ENCODE assay signal across 11 cellular contexts in genomic region chr2:68775272-68775847, GRCh38. TPM values are rescaled to one million over a fixed set of nuclear protein-coding genes. Genes with fewer than 3 reads are reported as not detected.
DNase-seq lines count a peak whose midpoint lies in the region; ATAC-seq, FAIRE-seq and TF ChIP-seq lines count a peak whose summit lies in the region.
"Had no signal": no experiment of that assay in that cellular context is flagged by ENCODE, and none has a peak within 500 bp of the region (broad histone marks: within the 10 kb centered on the region; RNA-seq: fewer than 3 reads in every experiment).

No MANE protein-coding gene starts in this region.

- POLR2A ChIA-PET in WTC11 (lab: Charles Lee) = no interaction called here

- no peak for TF ChIP-seq POLR2A in testis (IDR thresholded peaks at IDR 0.05)

- H3K9me3 ChIP-seq in kidney (ENCODE audit: control insufficient read depth in 1 of 2, low read length in 2 of 2) (no peaks in the 10 kb centered on the region), testis (no peaks in the 10 kb centered on the region)

- peaks cover 66% of the 10 kb centered on the region for H3K36me3 Mint-ChIP-seq in T-helper 1 cell treated with Interleukin-12 subunit alpha and Interleukin-12 subunit beta and Interleukin-4 antibody, amounts not matched to agents 30 μg/mL and 1 μg/mL, for 36 hours (ENCODE audit: low read depth)
- H3K36me3 Mint-ChIP-seq in activated naive CD8-positive, alpha-beta T cell = peaks cover 27% of the 10 kb centered on the region
- H3K36me3 Mint-ChIP-seq in WTC11 = no peaks in the 10 kb centered on the region

- H3K4me3 ChIP-seq in kidney (ENCODE audit: low read length in 2 of 2) (peak overlapping the region; percentile 21 to 52), testis (peak overlapping the region; percentile 51 to 67)

- peaks cover 80% of the 10 kb centered on the region for H3K4me1 Mint-ChIP-seq in T-helper 1 cell treated with Interleukin-12 subunit alpha and Interleukin-12 subunit beta and Interleukin-4 antibody, amounts not matched to agents 30 μg/mL and 1 μg/mL, for 36 hours (ENCODE audit: low read depth)
- H3K4me1 Mint-ChIP-seq in activated naive CD8-positive, alpha-beta T cell (ENCODE audit: low read depth) = peaks cover 88% of the 10 kb centered on the region
- H3K4me1 Mint-ChIP-seq in WTC11 = no peaks in the 10 kb centered on the region; the same call in 1 of the 2 replicates

- FAIRE-seq in kidney (lab: Jason Lieb, UNC) (no peak), RCC 7860 (lab: Jason Lieb, UNC) (no peak)

- peak overlapping the region; percentile 20 to 62 for H3K9ac ChIP-seq in kidney (ENCODE audit: low read length in 2 of 2)

- H3K4me1 ChIP-seq in kidney (ENCODE audit: control insufficient read depth in 1 of 2, insufficient read depth in 1 of 2, low read depth in 1 of 2, low read length in 2 of 2) = peaks cover 5 to 13% of the 10 kb centered on the region in 2 donors
- H3K4me1 ChIP-seq in testis = peaks cover 37% of the 10 kb centered on the region

- DNase-seq in T-helper 1 cell = no peak
- DNase-seq in kidney = no peak
- no peak for DNase-seq in testis
- no peak for DNase-seq in WTC11 (ENCODE audit: low spot score)
- no peak for DNase-seq in RCC 7860 (ENCODE audit: low spot score)
- DNase-seq in AML-193 (lab: John Stamatoyannopoulos, UW) = no peak
- DNase-seq: brain microvascular endothelial cell, T1000 had no signal

- peak overlapping the region; percentile 88 for H3K27ac Mint-ChIP-seq in T-helper 1 cell treated with Interleukin-12 subunit alpha and Interleukin-12 subunit beta and Interleukin-4 antibody, amounts not matched to agents 30 μg/mL and 1 μg/mL, for 36 hours
- H3K27ac Mint-ChIP-seq in activated naive CD8-positive, alpha-beta T cell = peak overlapping the region; percentile 99
- no peak overlapping the region for H3K27ac Mint-ChIP-seq in WTC11

- peak overlapping the region; percentile 81 for H3K4me3 Mint-ChIP-seq in T-helper 1 cell treated with Interleukin-12 subunit alpha and Interleukin-12 subunit beta and Interleukin-4 antibody, amounts not matched to agents 30 μg/mL and 1 μg/mL, for 36 hours
- peak overlapping the region; percentile 88 for H3K4me3 Mint-ChIP-seq in activated naive CD8-positive, alpha-beta T cell
- H3K4me3 Mint-ChIP-seq in WTC11 = no peak overlapping the region

- no peaks in the 10 kb centered on the region for H3K27me3 Mint-ChIP-seq in T-helper 1 cell treated with Interleukin-12 subunit alpha and Interleukin-12 subunit beta and Interleukin-4 antibody, amounts not matched to agents 30 μg/mL and 1 μg/mL, for 36 hours (ENCODE audit: low read depth)
- H3K27me3 Mint-ChIP-seq in activated naive CD8-positive, alpha-beta T cell = no peaks in the 10 kb centered on the region
- no peaks in the 10 kb centered on the region for H3K27me3 Mint-ChIP-seq in WTC11 (ENCODE audit: low read depth)

- no peaks in the 10 kb centered on the region for H3K9me3 Mint-ChIP-seq in T-helper 1 cell treated with Interleukin-12 subunit alpha and Interleukin-12 subunit beta and Interleukin-4 antibody, amounts not matched to agents 30 μg/mL and 1 μg/mL, for 36 hours
- H3K9me3 Mint-ChIP-seq in activated naive CD8-positive, alpha-beta T cell (ENCODE audit: low read depth) = no peaks in the 10 kb centered on the region
- no peaks in the 10 kb centered on the region for H3K9me3 Mint-ChIP-seq in WTC11

- no peak for TF ChIP-seq CTCF in kidney (IDR thresholded peaks at IDR 0.05; ENCODE audit: borderline replicate concordance, extremely low read depth, insufficient read depth)
- TF ChIP-seq CTCF in testis (IDR thresholded peaks at IDR 0.05) = no peak
- no peak for TF ChIP-seq CTCF in WTC11 (IDR thresholded peaks at IDR 0.05)

- H3K27ac ChIP-seq in kidney (ENCODE audit: low read depth in 2 of 2, low read length in 2 of 2) (peak overlapping the region; percentile 67 to 76), testis (peak overlapping the region; percentile 45 to 67)
- H3K27ac ChIP-seq: 22Rv1, brain microvascular endothelial cell had no signal

- H3K36me3 ChIP-seq in kidney (ENCODE audit: control insufficient read depth in 1 of 2, insufficient read depth in 2 of 2, low read length in 2 of 2) (no peaks in the 10 kb centered on the region), testis (ENCODE audit: low read depth, missing control alignments) (no peaks in the 10 kb centered on the region)
- H3K36me3 ChIP-seq: brain microvascular endothelial cell had no signal

- intact Hi-C loops in kidney (cut with DNase I) (no loop called here), testis (cut with DNase I; ENCODE audit: low total_unique reads) (no loop called here)

- no peak for ATAC-seq in WTC11

- no peaks in the 10 kb centered on the region for H3K27me3 ChIP-seq in testis
- H3K27me3 ChIP-seq: brain microvascular endothelial cell had no signal

- WGBS in testis, 2 donors = 48 to 60% methylated on average over 11 to 13 of the region's 13 CpGs

- CTCF ChIA-PET in WTC11 (lab: Charles Lee) = interaction anchor here (1.9 kb wide), 1 partner anchor 24 kb away, joined by 11 read pairs; no protein-coding TSS in a partner anchor

TF ChIP-seq in WTC11, 78 proteins besides CTCF, POLR2A, EP300 and RAD21:
- no peak for TF ChIP-seq ATF3 (CRISPR knock-in tag; conservative IDR thresholded peaks at IDR 0.05)
- no peak for TF ChIP-seq ZNF232 (CRISPR knock-in tag; IDR thresholded peaks at IDR 0.05)
- TF ChIP-seq, protein P1, sequence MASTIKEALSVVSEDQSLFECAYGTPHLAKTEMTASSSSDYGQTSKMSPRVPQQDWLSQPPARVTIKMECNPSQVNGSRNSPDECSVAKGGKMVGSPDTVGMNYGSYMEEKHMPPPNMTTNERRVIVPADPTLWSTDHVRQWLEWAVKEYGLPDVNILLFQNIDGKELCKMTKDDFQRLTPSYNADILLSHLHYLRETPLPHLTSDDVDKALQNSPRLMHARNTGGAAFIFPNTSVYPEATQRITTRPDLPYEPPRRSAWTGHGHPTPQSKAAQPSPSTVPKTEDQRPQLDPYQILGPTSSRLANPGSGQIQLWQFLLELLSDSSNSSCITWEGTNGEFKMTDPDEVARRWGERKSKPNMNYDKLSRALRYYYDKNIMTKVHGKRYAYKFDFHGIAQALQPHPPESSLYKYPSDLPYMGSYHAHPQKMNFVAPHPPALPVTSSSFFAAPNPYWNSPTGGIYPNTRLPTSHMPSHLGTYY (CRISPR knock-in tag; IDR thresholded peaks at IDR 0.05) = no peak
- no peak for TF ChIP-seq NFATC4 (CRISPR knock-in tag; IDR thresholded peaks at IDR 0.05)
- no peak for TF ChIP-seq KAT7 (CRISPR knock-in tag; IDR thresholded peaks at IDR 0.05; ENCODE audit: borderline replicate concordance)
- no peak for TF ChIP-seq ZNF121 (CRISPR knock-in tag; IDR thresholded peaks at IDR 0.05)
- TF ChIP-seq JAZF1 (CRISPR knock-in tag; IDR thresholded peaks at IDR 0.05) = no peak
- no peak for TF ChIP-seq TCF7 (CRISPR knock-in tag; IDR thresholded peaks at IDR 0.05; ENCODE audit: low read depth)
- no peak for TF ChIP-seq NFE2L1 (CRISPR knock-in tag; IDR thresholded peaks at IDR 0.05)
- TF ChIP-seq, protein P2, sequence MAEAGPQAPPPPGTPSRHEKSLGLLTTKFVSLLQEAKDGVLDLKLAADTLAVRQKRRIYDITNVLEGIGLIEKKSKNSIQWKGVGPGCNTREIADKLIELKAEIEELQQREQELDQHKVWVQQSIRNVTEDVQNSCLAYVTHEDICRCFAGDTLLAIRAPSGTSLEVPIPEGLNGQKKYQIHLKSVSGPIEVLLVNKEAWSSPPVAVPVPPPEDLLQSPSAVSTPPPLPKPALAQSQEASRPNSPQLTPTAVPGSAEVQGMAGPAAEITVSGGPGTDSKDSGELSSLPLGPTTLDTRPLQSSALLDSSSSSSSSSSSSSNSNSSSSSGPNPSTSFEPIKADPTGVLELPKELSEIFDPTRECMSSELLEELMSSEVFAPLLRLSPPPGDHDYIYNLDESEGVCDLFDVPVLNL (CRISPR knock-in tag; IDR thresholded peaks at IDR 0.05; ENCODE audit: borderline replicate concordance, low read depth) = no peak
- no peak for TF ChIP-seq GTF2I (CRISPR knock-in tag; conservative IDR thresholded peaks at IDR 0.05)

RNA-seq across cellular contexts. Expression of gene ARHGAP25, which starts 40.7 kb away (rescaled TPM):
- total RNA-seq in kidney (20.4 TPM), testis (1 to 10 TPM; 6.2 to 6.7 TPM), WTC11 (2021) (2.6 to 3.4 TPM (median 2.9 TPM) in 3 replicates)
- polyA plus RNA-seq in kidney (ENCODE audit: insufficient read depth, low read depth, low replicate concordance) (6.3 TPM), testis (ENCODE audit: insufficient read depth, low read depth, low replicate concordance) (8.2 TPM)
